1 cellular context compared by ENCODE assay signal in the genomic region with DNA sequence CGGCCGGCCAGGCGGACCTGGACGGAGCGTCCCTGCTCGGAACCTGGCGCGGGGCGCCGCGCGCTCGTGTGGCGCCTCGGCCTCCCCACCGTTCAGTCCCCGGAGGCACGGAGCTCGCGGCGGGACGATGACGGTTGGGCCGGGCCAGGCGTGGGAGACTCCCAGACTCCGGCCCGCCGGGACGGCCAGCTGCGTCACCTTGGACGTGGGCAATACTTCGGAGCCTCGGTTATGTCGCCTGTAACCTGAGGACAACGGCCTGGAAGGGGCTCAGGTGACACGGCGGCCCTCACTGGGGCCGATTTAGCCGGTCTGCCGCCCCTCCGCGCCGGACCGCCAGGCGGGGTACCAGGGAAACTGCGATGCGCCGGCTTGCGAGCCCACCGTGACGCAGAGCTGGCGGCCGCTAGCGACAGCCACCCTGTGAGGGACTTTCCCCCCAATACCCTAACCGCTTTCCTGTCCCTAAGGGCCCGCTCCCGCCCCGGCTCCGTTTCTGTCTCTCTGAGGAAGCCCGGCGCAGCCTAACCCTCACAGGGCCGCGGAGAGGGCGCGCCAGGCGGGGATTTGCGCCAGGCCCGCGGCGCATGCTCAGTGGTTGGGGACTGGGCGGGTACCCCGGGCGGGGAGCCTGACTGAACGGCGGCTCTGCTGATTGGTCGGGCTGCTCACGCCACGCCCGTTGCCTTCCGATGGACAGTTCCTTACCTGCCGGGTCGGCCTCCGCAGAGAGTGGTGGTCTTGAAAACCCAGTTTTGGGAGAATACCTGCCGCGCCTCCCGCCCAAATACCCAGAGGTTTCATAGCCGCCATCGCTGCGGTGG.
A peak's percentile ranks its signal among the peaks of the same experiment; 100 is the strongest.
TF ChIP-seq lines count a peak whose summit lies in the region.

No MANE protein-coding gene starts in this region.

TF ChIP-seq in HepG2, 621 proteins besides CTCF, POLR2A, EP300 and RAD21 (continued from another document and continues in another):
- peak; percentile 67 for TF ChIP-seq ZFY (CRISPR knock-in tag; IDR thresholded peaks at IDR 0.05)
- no peak for TF ChIP-seq TGIF2 (CRISPR knock-in tag; IDR thresholded peaks at IDR 0.05)
- TF ChIP-seq NCOA5 (CRISPR knock-in tag; IDR thresholded peaks at IDR 0.05), result no peak
- no peak for TF ChIP-seq ZNF678 (CRISPR knock-in tag; IDR thresholded peaks at IDR 0.05)
- TF ChIP-seq SIN3B (IDR thresholded peaks at IDR 0.05; ENCODE audit: low read length), result no peak
- no peak for TF ChIP-seq SMARCE1 (IDR thresholded peaks at IDR 0.05; ENCODE audit: borderline replicate concordance)
- TF ChIP-seq MIER2 (CRISPR knock-in tag; IDR thresholded peaks at IDR 0.05), result no peak
- no peak for TF ChIP-seq RBM39 (IDR thresholded peaks at IDR 0.05; ENCODE audit: low read depth, low read length, poor library complexity, severe bottlenecking)
- 0 out of 2 replicates have a peak, but pooled peaks have one; percentile 55 for TF ChIP-seq WIZ (CRISPR knock-in tag; IDR thresholded peaks at IDR 0.05)
- no peak for TF ChIP-seq NR3C1 (CRISPR knock-in tag; IDR thresholded peaks at IDR 0.05)
- TF ChIP-seq FOXP1 (IDR thresholded peaks at IDR 0.05), result no peak
- TF ChIP-seq FOXP1 (CRISPR knock-in tag; IDR thresholded peaks at IDR 0.05), result no peak
- TF ChIP-seq IKZF1 (IDR thresholded peaks at IDR 0.05), result no peak
- TF ChIP-seq ZFP62 (CRISPR knock-in tag; IDR thresholded peaks at IDR 0.05), result no peak
- TF ChIP-seq ZBTB38 (CRISPR knock-in tag; IDR thresholded peaks at IDR 0.05), result peak; percentile 33; the same call in 1 of the 2 replicates
- TF ChIP-seq NFKBIZ (CRISPR knock-in tag; IDR thresholded peaks at IDR 0.05), result no peak
- TF ChIP-seq RCOR2 (CRISPR knock-in tag; IDR thresholded peaks at IDR 0.05), result no peak
- no peak for TF ChIP-seq ZNF207 (IDR thresholded peaks at IDR 0.05; ENCODE audit: borderline replicate concordance)
- no peak for TF ChIP-seq HCFC1 (IDR thresholded peaks at IDR 0.05; ENCODE audit: low read depth, low read length)
- peak; percentile 41 for TF ChIP-seq YEATS4 (CRISPR knock-in tag; IDR thresholded peaks at IDR 0.05; ENCODE audit: borderline replicate concordance)
- no peak; the same call in 1 of the 2 replicates for TF ChIP-seq MTA1 (CRISPR knock-in tag; IDR thresholded peaks at IDR 0.05; ENCODE audit: borderline replicate concordance)
- no peak for TF ChIP-seq HOXA5 (CRISPR knock-in tag; IDR thresholded peaks at IDR 0.05)
- TF ChIP-seq, protein P1, sequence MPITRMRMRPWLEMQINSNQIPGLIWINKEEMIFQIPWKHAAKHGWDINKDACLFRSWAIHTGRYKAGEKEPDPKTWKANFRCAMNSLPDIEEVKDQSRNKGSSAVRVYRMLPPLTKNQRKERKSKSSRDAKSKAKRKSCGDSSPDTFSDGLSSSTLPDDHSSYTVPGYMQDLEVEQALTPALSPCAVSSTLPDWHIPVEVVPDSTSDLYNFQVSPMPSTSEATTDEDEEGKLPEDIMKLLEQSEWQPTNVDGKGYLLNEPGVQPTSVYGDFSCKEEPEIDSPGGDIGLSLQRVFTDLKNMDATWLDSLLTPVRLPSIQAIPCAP (CRISPR knock-in tag; IDR thresholded peaks at IDR 0.05; ENCODE audit: low read depth), result no peak
- TF ChIP-seq XRCC5 (optimal IDR thresholded peaks at IDR 0.05; ENCODE audit: low read length), result no peak
- no peak; the same call in 1 of the 2 replicates for TF ChIP-seq ZNF607 (CRISPR knock-in tag; IDR thresholded peaks at IDR 0.05; ENCODE audit: borderline replicate concordance)
- TF ChIP-seq CENPT (CRISPR knock-in tag; IDR thresholded peaks at IDR 0.05; ENCODE audit: low read depth), result no peak; the same call in 1 of the 2 replicates
- TF ChIP-seq HNRNPH1 (optimal IDR thresholded peaks at IDR 0.05; ENCODE audit: low read depth, low read length), result no peak
- TF ChIP-seq REPIN1 (CRISPR knock-in tag; IDR thresholded peaks at IDR 0.05; ENCODE audit: borderline replicate concordance, low read depth), result no peak
- no peak for TF ChIP-seq ZNF780A (CRISPR knock-in tag; IDR thresholded peaks at IDR 0.05)
- TF ChIP-seq TAF1 (CRISPR knock-in tag; IDR thresholded peaks at IDR 0.05), result no peak
- TF ChIP-seq, protein P2, sequence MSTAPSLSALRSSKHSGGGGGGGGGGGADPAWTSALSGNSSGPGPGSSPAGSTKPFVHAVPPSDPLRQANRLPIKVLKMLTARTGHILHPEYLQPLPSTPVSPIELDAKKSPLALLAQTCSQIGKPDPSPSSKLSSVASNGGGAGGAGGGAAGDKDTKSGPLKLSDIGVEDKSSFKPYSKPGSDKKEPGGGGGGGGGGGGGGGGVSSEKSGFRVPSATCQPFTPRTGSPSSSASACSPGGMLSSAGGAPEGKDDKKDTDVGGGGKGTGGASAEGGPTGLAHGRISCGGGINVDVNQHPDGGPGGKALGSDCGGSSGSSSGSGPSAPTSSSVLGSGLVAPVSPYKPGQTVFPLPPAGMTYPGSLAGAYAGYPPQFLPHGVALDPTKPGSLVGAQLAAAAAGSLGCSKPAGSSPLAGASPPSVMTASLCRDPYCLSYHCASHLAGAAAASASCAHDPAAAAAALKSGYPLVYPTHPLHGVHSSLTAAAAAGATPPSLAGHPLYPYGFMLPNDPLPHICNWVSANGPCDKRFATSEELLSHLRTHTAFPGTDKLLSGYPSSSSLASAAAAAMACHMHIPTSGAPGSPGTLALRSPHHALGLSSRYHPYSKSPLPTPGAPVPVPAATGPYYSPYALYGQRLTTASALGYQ (CRISPR knock-in tag; IDR thresholded peaks at IDR 0.05), result 0 out of 2 replicates have a peak, but pooled peaks have one; percentile 24
- TF ChIP-seq ZNF230 (CRISPR knock-in tag; IDR thresholded peaks at IDR 0.05), result no peak
- TF ChIP-seq, protein P3, sequence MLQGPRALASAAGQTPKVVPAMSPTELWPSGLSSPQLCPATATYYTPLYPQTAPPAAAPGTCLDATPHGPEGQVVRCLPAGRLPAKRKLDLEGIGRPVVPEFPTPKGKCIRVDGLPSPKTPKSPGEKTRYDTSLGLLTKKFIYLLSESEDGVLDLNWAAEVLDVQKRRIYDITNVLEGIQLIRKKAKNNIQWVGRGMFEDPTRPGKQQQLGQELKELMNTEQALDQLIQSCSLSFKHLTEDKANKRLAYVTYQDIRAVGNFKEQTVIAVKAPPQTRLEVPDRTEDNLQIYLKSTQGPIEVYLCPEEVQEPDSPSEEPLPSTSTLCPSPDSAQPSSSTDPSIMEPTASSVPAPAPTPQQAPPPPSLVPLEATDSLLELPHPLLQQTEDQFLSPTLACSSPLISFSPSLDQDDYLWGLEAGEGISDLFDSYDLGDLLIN (CRISPR knock-in tag; IDR thresholded peaks at IDR 0.05; ENCODE audit: borderline replicate concordance), result no peak
- TF ChIP-seq ZNF709 (CRISPR knock-in tag; IDR thresholded peaks at IDR 0.05), result no peak
- TF ChIP-seq HNRNPK (IDR thresholded peaks at IDR 0.05; ENCODE audit: low read depth, low read length, poor library complexity, severe bottlenecking), result peak; percentile 32
- TF ChIP-seq LCORL (IDR thresholded peaks at IDR 0.05), result no peak
- no peak; the same call in 1 of the 2 replicates for TF ChIP-seq LCORL (CRISPR knock-in tag; IDR thresholded peaks at IDR 0.05)
- TF ChIP-seq, protein P4, sequence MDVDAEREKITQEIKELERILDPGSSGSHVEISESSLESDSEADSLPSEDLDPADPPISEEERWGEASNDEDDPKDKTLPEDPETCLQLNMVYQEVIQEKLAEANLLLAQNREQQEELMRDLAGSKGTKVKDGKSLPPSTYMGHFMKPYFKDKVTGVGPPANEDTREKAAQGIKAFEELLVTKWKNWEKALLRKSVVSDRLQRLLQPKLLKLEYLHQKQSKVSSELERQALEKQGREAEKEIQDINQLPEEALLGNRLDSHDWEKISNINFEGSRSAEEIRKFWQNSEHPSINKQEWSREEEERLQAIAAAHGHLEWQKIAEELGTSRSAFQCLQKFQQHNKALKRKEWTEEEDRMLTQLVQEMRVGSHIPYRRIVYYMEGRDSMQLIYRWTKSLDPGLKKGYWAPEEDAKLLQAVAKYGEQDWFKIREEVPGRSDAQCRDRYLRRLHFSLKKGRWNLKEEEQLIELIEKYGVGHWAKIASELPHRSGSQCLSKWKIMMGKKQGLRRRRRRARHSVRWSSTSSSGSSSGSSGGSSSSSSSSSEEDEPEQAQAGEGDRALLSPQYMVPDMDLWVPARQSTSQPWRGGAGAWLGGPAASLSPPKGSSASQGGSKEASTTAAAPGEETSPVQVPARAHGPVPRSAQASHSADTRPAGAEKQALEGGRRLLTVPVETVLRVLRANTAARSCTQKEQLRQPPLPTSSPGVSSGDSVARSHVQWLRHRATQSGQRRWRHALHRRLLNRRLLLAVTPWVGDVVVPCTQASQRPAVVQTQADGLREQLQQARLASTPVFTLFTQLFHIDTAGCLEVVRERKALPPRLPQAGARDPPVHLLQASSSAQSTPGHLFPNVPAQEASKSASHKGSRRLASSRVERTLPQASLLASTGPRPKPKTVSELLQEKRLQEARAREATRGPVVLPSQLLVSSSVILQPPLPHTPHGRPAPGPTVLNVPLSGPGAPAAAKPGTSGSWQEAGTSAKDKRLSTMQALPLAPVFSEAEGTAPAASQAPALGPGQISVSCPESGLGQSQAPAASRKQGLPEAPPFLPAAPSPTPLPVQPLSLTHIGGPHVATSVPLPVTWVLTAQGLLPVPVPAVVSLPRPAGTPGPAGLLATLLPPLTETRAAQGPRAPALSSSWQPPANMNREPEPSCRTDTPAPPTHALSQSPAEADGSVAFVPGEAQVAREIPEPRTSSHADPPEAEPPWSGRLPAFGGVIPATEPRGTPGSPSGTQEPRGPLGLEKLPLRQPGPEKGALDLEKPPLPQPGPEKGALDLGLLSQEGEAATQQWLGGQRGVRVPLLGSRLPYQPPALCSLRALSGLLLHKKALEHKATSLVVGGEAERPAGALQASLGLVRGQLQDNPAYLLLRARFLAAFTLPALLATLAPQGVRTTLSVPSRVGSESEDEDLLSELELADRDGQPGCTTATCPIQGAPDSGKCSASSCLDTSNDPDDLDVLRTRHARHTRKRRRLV (CRISPR knock-in tag; IDR thresholded peaks at IDR 0.05), result no peak
- TF ChIP-seq, protein P5, sequence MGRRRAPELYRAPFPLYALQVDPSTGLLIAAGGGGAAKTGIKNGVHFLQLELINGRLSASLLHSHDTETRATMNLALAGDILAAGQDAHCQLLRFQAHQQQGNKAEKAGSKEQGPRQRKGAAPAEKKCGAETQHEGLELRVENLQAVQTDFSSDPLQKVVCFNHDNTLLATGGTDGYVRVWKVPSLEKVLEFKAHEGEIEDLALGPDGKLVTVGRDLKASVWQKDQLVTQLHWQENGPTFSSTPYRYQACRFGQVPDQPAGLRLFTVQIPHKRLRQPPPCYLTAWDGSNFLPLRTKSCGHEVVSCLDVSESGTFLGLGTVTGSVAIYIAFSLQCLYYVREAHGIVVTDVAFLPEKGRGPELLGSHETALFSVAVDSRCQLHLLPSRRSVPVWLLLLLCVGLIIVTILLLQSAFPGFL (CRISPR knock-in tag; IDR thresholded peaks at IDR 0.05), result no peak
- TF ChIP-seq, protein P6, sequence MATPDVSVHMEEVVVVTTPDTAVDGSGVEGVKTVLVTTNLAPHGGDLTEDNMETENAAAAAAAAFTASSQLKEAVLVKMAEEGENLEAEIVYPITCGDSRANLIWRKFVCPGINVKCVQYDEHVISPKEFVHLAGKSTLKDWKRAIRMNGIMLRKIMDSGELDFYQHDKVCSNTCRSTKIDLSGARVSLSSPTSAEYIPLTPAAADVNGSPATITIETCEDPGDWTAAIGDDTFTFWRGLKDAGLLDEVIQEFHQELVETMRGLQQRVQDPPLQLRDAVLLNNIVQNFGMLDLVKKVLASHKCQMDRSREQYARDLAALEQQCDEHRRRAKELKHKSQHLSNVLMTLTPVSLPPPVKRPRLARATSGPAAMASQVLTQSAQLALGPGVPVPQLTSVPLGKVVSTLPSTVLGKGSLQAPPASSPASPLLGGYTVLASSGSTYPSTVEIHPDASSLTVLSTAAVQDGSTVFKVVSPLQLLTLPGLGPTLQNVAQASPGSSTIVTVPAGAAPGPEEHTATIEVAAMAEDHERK (CRISPR knock-in tag; IDR thresholded peaks at IDR 0.05; ENCODE audit: low read depth), result no peak
- TF ChIP-seq, protein P7, sequence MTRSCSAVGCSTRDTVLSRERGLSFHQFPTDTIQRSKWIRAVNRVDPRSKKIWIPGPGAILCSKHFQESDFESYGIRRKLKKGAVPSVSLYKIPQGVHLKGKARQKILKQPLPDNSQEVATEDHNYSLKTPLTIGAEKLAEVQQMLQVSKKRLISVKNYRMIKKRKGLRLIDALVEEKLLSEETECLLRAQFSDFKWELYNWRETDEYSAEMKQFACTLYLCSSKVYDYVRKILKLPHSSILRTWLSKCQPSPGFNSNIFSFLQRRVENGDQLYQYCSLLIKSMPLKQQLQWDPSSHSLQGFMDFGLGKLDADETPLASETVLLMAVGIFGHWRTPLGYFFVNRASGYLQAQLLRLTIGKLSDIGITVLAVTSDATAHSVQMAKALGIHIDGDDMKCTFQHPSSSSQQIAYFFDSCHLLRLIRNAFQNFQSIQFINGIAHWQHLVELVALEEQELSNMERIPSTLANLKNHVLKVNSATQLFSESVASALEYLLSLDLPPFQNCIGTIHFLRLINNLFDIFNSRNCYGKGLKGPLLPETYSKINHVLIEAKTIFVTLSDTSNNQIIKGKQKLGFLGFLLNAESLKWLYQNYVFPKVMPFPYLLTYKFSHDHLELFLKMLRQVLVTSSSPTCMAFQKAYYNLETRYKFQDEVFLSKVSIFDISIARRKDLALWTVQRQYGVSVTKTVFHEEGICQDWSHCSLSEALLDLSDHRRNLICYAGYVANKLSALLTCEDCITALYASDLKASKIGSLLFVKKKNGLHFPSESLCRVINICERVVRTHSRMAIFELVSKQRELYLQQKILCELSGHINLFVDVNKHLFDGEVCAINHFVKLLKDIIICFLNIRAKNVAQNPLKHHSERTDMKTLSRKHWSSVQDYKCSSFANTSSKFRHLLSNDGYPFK (CRISPR knock-in tag; IDR thresholded peaks at IDR 0.05; ENCODE audit: borderline replicate concordance), result no peak
- no peak for TF ChIP-seq MAFG (CRISPR knock-in tag; IDR thresholded peaks at IDR 0.05)
- TF ChIP-seq RAD51 (IDR thresholded peaks at IDR 0.05; ENCODE audit: borderline replicate concordance), result no peak
- TF ChIP-seq ZBTB21 (CRISPR knock-in tag; IDR thresholded peaks at IDR 0.05), result no peak
- TF ChIP-seq, protein P8, sequence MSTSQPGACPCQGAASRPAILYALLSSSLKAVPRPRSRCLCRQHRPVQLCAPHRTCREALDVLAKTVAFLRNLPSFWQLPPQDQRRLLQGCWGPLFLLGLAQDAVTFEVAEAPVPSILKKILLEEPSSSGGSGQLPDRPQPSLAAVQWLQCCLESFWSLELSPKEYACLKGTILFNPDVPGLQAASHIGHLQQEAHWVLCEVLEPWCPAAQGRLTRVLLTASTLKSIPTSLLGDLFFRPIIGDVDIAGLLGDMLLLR (CRISPR knock-in tag; IDR thresholded peaks at IDR 0.05), result 0 out of 2 replicates have a peak, but pooled peaks have one; percentile 26
- TF ChIP-seq, protein P9, sequence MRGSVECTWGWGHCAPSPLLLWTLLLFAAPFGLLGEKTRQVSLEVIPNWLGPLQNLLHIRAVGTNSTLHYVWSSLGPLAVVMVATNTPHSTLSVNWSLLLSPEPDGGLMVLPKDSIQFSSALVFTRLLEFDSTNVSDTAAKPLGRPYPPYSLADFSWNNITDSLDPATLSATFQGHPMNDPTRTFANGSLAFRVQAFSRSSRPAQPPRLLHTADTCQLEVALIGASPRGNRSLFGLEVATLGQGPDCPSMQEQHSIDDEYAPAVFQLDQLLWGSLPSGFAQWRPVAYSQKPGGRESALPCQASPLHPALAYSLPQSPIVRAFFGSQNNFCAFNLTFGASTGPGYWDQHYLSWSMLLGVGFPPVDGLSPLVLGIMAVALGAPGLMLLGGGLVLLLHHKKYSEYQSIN (CRISPR knock-in tag; IDR thresholded peaks at IDR 0.05; ENCODE audit: borderline replicate concordance), result no peak
- TF ChIP-seq ZEB1 (IDR thresholded peaks at IDR 0.05; ENCODE audit: insufficient replicate concordance, low read depth), result peak; percentile 52
- 0 out of 2 replicates have a peak, but pooled peaks have one; percentile 7 for TF ChIP-seq RXRA (CRISPR knock-in tag; IDR thresholded peaks at IDR 0.05)
- TF ChIP-seq KMT2A (CRISPR knock-in tag; IDR thresholded peaks at IDR 0.05), result no peak
- TF ChIP-seq HMG20B (CRISPR knock-in tag; conservative IDR thresholded peaks at IDR 0.05), result no peak
- TF ChIP-seq ZNF468 (CRISPR knock-in tag; IDR thresholded peaks at IDR 0.05), result no peak
- TF ChIP-seq DNMT1 (CRISPR knock-in tag; IDR thresholded peaks at IDR 0.05), result no peak
